ENCODE assay signal across 2 cellular contexts in the genomic region with DNA sequence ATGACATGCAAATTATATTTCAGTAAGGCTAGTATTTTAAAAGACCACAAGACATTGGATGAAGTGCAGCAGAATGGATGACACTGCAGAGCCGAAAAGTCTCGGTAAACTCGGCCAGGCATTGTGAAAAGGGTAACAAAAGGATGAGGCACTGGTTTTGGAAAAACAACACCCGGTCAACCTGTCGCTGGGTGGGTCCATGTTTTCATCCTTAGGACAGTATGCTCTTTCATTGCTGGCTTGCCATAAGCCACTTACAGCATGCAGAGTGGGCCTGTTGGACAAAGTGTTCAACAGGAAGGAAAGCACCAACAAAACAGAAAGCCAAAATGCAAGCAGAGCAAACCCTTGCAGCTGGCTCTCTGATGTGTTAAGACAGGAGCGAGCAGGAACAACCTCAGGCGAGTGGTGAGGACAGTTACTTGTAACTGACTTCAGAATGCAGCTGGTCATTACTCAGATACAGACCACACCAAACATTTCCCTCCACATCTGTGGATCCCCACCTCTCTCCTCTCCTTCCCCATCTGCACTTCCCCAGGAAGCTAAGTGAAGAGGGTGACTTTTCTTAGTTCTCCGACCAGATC.
TF ChIP-seq lines count a peak whose summit lies in the region.

No MANE protein-coding gene starts in this region.

TF ChIP-seq in GM23338, 12 proteins besides CTCF, POLR2A, EP300 and RAD21:
- TF ChIP-seq, protein P1, sequence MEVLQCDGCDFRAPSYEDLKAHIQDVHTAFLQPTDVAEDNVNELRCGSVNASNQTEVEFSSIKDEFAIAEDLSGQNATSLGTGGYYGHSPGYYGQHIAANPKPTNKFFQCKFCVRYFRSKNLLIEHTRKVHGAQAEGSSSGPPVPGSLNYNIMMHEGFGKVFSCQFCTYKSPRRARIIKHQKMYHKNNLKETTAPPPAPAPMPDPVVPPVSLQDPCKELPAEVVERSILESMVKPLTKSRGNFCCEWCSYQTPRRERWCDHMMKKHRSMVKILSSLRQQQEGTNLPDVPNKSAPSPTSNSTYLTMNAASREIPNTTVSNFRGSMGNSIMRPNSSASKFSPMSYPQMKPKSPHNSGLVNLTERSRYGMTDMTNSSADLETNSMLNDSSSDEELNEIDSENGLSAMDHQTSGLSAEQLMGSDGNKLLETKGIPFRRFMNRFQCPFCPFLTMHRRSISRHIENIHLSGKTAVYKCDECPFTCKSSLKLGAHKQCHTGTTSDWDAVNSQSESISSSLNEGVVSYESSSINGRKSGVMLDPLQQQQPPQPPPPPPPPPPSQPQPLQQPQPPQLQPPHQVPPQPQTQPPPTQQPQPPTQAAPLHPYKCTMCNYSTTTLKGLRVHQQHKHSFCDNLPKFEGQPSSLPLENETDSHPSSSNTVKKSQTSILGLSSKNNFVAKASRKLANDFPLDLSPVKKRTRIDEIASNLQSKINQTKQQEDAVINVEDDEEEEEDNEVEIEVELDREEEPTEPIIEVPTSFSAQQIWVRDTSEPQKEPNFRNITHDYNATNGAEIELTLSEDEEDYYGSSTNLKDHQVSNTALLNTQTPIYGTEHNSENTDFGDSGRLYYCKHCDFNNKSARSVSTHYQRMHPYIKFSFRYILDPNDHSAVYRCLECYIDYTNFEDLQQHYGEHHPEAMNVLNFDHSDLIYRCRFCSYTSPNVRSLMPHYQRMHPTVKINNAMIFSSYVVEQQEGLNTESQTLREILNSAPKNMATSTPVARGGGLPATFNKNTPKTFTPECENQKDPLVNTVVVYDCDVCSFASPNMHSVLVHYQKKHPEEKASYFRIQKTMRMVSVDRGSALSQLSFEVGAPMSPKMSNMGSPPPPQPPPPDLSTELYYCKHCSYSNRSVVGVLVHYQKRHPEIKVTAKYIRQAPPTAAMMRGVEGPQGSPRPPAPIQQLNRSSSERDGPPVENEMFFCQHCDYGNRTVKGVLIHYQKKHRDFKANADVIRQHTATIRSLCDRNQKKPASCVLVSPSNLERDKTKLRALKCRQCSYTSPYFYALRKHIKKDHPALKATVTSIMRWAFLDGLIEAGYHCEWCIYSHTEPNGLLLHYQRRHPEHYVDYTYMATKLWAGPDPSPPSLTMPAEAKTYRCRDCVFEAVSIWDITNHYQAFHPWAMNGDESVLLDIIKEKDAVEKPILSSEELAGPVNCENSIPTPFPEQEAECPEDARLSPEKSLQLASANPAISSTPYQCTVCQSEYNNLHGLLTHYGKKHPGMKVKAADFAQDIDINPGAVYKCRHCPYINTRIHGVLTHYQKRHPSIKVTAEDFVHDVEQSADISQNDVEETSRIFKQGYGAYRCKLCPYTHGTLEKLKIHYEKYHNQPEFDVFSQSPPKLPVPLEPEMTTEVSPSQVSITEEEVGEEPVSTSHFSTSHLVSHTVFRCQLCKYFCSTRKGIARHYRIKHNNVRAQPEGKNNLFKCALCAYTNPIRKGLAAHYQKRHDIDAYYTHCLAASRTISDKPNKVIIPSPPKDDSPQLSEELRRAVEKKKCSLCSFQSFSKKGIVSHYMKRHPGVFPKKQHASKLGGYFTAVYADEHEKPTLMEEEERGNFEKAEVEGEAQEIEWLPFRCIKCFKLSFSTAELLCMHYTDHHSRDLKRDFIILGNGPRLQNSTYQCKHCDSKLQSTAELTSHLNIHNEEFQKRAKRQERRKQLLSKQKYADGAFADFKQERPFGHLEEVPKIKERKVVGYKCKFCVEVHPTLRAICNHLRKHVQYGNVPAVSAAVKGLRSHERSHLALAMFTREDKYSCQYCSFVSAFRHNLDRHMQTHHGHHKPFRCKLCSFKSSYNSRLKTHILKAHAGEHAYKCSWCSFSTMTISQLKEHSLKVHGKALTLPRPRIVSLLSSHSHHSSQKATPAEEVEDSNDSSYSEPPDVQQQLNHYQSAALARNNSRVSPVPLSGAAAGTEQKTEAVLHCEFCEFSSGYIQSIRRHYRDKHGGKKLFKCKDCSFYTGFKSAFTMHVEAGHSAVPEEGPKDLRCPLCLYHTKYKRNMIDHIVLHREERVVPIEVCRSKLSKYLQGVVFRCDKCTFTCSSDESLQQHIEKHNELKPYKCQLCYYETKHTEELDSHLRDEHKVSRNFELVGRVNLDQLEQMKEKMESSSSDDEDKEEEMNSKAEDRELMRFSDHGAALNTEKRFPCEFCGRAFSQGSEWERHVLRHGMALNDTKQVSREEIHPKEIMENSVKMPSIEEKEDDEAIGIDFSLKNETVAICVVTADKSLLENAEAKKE (CRISPR knock-in tag; IDR thresholded peaks at IDR 0.05), result no peak
- TF ChIP-seq STAT1 (IDR thresholded peaks at IDR 0.05; ENCODE audit: unreplicated experiment) (no peak), EZH2phosphoT487 (IDR thresholded peaks at IDR 0.05; ENCODE audit: unreplicated experiment) (no peak), CREB1 (CRISPR knock-in tag; IDR thresholded peaks at IDR 0.05; ENCODE audit: low read depth) (no peak), EZH2 (IDR thresholded peaks at IDR 0.05; ENCODE audit: low read depth, unreplicated experiment) (no peak), ZNF331 (CRISPR knock-in tag; IDR thresholded peaks at IDR 0.05; ENCODE audit: low read depth) (no peak), NANOG (IDR thresholded peaks at IDR 0.05; ENCODE audit: borderline replicate concordance) (no peak), ZNF114 (CRISPR knock-in tag; IDR thresholded peaks at IDR 0.05) (no peak), POLR2AphosphoS5 (IDR thresholded peaks at IDR 0.05; ENCODE audit: low read depth) (no peak)
- TF ChIP-seq, protein P2, sequence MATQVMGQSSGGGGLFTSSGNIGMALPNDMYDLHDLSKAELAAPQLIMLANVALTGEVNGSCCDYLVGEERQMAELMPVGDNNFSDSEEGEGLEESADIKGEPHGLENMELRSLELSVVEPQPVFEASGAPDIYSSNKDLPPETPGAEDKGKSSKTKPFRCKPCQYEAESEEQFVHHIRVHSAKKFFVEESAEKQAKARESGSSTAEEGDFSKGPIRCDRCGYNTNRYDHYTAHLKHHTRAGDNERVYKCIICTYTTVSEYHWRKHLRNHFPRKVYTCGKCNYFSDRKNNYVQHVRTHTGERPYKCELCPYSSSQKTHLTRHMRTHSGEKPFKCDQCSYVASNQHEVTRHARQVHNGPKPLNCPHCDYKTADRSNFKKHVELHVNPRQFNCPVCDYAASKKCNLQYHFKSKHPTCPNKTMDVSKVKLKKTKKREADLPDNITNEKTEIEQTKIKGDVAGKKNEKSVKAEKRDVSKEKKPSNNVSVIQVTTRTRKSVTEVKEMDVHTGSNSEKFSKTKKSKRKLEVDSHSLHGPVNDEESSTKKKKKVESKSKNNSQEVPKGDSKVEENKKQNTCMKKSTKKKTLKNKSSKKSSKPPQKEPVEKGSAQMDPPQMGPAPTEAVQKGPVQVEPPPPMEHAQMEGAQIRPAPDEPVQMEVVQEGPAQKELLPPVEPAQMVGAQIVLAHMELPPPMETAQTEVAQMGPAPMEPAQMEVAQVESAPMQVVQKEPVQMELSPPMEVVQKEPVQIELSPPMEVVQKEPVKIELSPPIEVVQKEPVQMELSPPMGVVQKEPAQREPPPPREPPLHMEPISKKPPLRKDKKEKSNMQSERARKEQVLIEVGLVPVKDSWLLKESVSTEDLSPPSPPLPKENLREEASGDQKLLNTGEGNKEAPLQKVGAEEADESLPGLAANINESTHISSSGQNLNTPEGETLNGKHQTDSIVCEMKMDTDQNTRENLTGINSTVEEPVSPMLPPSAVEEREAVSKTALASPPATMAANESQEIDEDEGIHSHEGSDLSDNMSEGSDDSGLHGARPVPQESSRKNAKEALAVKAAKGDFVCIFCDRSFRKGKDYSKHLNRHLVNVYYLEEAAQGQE (IDR thresholded peaks at IDR 0.05; ENCODE audit: unreplicated experiment), result no peak
TF ChIP-seq in GM23338: peak in this region for 0.

TF ChIP-seq in K562, 482 proteins besides CTCF, POLR2A, EP300 and RAD21:
- TF ChIP-seq, protein P3, sequence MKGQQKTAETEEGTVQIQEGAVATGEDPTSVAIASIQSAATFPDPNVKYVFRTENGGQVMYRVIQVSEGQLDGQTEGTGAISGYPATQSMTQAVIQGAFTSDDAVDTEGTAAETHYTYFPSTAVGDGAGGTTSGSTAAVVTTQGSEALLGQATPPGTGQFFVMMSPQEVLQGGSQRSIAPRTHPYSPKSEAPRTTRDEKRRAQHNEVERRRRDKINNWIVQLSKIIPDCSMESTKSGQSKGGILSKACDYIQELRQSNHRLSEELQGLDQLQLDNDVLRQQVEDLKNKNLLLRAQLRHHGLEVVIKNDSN (CRISPR knock-in tag; IDR thresholded peaks at IDR 0.05), result 0 out of 2 replicates have a peak, but pooled peaks have one; percentile 17
- TF ChIP-seq ESRRA (IDR thresholded peaks at IDR 0.05; ENCODE audit: borderline replicate concordance, low read depth), result no peak
